1 cellular context compared by ENCODE assay signal in the genomic region with DNA sequence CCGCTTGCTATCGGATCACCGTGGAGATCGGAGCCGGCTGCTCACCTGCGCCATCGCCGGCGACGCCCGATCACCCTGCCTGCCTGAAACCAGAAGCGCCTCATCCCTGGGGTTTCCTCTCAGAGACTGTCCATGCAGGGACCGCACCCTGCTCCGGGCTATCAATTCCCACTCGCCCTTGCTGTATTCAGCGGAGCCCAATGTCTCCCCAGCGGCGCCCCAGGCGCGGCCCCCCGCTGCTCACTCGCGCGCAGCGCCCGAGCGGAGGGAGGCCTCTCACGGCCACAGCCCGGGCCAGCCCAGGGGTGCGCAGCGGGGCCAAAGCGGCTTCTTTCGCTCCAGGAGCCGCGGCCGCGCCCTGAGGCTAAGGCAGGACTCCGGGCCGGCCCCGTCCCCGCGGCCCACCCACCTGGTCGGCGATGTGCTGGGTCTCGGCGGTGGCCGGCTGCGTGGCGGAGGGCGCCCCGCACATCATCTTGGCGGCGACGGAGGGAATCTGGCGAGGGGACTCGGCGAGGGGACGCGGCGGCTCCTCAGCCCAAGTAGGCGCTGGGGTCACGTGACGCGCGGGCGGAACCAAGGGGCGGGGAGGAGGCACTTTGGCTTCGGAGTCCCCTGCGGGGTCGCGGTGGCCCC.
TF ChIP-seq lines count a peak whose summit lies in the region.

A gene with protein sequence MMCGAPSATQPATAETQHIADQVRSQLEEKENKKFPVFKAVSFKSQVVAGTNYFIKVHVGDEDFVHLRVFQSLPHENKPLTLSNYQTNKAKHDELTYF (minus strand): TSS at position 514 of the 636 bp plus-strand sequence. CDS start 39 bp downstream, at position 475.

TF ChIP-seq in K562, 482 proteins besides CTCF, POLR2A, EP300 and RAD21 (continued from another document and continues in another):
- no peak for TF ChIP-seq ZNF384 (IDR thresholded peaks at IDR 0.05; ENCODE audit: low read depth, low read length)
- TF ChIP-seq SMC3 (conservative IDR thresholded peaks at IDR 0.05; ENCODE audit: insufficient read depth, low read depth, low read length), result no peak
- peak; percentile 60 for TF ChIP-seq TAF1 (IDR thresholded peaks at IDR 0.05; ENCODE audit: control insufficient read depth, extremely low read depth, insufficient read depth, low read length, severe bottlenecking)
- TF ChIP-seq MYBL2 (IDR thresholded peaks at IDR 0.05; ENCODE audit: low read depth), result no peak
- TF ChIP-seq MYBL2 (CRISPR knock-in tag; IDR thresholded peaks at IDR 0.05; ENCODE audit: borderline replicate concordance), result no peak
- TF ChIP-seq COPS2 (conservative IDR thresholded peaks at IDR 0.05), result no peak
- peak; percentile 79 for TF ChIP-seq SAP30 (IDR thresholded peaks at IDR 0.05; ENCODE audit: borderline replicate concordance, insufficient read depth, low read depth, low read length, poor library complexity, severe bottlenecking)
- TF ChIP-seq KLF1 (tag; IDR thresholded peaks at IDR 0.05), result 0 out of 2 replicates have a peak, but pooled peaks have one; percentile 58
- TF ChIP-seq, protein P1, sequence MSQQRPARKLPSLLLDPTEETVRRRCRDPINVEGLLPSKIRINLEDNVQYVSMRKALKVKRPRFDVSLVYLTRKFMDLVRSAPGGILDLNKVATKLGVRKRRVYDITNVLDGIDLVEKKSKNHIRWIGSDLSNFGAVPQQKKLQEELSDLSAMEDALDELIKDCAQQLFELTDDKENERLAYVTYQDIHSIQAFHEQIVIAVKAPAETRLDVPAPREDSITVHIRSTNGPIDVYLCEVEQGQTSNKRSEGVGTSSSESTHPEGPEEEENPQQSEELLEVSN (IDR thresholded peaks at IDR 0.05; ENCODE audit: borderline replicate concordance in 1 of 2, extremely low read depth in 1 of 2, insufficient read depth in 1 of 2, insufficient read length in 1 of 2, low read depth in 1 of 2, low read length in 1 of 2, poor library complexity in 1 of 2, severe bottlenecking in 1 of 2), result peak; percentile 11 to 49
- no peak for TF ChIP-seq OTX1 (CRISPR knock-in tag; IDR thresholded peaks at IDR 0.05)
- TF ChIP-seq SIX5 (IDR thresholded peaks at IDR 0.05; ENCODE audit: borderline replicate concordance in 1 of 2, insufficient read depth in 1 of 2, low read depth in 1 of 2, low read length in 2 of 2), result no peak
- no peak for TF ChIP-seq CREBBP (IDR thresholded peaks at IDR 0.05; ENCODE audit: low read depth, low read length)
- TF ChIP-seq HEY1 (CRISPR knock-in tag; IDR thresholded peaks at IDR 0.05; ENCODE audit: borderline replicate concordance), result no peak
- peak in 1 of 3 experiments; percentile 6 for TF ChIP-seq YY1 (IDR thresholded peaks at IDR 0.05; ENCODE audit: borderline replicate concordance in 1 of 3, control insufficient read depth in 1 of 3, extremely low read depth in 1 of 3, insufficient read depth in 3 of 3, insufficient read length in 1 of 3, insufficient replicate concordance in 2 of 3, low read depth in 1 of 3, low read length in 2 of 3)
- TF ChIP-seq, protein P2, sequence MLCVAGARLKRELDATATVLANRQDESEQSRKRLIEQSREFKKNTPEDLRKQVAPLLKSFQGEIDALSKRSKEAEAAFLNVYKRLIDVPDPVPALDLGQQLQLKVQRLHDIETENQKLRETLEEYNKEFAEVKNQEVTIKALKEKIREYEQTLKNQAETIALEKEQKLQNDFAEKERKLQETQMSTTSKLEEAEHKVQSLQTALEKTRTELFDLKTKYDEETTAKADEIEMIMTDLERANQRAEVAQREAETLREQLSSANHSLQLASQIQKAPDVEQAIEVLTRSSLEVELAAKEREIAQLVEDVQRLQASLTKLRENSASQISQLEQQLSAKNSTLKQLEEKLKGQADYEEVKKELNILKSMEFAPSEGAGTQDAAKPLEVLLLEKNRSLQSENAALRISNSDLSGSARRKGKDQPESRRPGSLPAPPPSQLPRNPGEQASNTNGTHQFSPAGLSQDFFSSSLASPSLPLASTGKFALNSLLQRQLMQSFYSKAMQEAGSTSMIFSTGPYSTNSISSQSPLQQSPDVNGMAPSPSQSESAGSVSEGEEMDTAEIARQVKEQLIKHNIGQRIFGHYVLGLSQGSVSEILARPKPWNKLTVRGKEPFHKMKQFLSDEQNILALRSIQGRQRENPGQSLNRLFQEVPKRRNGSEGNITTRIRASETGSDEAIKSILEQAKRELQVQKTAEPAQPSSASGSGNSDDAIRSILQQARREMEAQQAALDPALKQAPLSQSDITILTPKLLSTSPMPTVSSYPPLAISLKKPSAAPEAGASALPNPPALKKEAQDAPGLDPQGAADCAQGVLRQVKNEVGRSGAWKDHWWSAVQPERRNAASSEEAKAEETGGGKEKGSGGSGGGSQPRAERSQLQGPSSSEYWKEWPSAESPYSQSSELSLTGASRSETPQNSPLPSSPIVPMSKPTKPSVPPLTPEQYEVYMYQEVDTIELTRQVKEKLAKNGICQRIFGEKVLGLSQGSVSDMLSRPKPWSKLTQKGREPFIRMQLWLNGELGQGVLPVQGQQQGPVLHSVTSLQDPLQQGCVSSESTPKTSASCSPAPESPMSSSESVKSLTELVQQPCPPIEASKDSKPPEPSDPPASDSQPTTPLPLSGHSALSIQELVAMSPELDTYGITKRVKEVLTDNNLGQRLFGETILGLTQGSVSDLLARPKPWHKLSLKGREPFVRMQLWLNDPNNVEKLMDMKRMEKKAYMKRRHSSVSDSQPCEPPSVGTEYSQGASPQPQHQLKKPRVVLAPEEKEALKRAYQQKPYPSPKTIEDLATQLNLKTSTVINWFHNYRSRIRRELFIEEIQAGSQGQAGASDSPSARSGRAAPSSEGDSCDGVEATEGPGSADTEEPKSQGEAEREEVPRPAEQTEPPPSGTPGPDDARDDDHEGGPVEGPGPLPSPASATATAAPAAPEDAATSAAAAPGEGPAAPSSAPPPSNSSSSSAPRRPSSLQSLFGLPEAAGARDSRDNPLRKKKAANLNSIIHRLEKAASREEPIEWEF (CRISPR knock-in tag; IDR thresholded peaks at IDR 0.05), result no peak
- TF ChIP-seq, protein P3, sequence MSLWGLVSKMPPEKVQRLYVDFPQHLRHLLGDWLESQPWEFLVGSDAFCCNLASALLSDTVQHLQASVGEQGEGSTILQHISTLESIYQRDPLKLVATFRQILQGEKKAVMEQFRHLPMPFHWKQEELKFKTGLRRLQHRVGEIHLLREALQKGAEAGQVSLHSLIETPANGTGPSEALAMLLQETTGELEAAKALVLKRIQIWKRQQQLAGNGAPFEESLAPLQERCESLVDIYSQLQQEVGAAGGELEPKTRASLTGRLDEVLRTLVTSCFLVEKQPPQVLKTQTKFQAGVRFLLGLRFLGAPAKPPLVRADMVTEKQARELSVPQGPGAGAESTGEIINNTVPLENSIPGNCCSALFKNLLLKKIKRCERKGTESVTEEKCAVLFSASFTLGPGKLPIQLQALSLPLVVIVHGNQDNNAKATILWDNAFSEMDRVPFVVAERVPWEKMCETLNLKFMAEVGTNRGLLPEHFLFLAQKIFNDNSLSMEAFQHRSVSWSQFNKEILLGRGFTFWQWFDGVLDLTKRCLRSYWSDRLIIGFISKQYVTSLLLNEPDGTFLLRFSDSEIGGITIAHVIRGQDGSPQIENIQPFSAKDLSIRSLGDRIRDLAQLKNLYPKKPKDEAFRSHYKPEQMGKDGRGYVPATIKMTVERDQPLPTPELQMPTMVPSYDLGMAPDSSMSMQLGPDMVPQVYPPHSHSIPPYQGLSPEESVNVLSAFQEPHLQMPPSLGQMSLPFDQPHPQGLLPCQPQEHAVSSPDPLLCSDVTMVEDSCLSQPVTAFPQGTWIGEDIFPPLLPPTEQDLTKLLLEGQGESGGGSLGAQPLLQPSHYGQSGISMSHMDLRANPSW (CRISPR knock-in tag; IDR thresholded peaks at IDR 0.05), result no peak
- TF ChIP-seq CCNT2 (IDR thresholded peaks at IDR 0.05; ENCODE audit: borderline replicate concordance, extremely low read depth, insufficient read length, low read depth, low read length), result peak; percentile 68
- TF ChIP-seq, protein P4, sequence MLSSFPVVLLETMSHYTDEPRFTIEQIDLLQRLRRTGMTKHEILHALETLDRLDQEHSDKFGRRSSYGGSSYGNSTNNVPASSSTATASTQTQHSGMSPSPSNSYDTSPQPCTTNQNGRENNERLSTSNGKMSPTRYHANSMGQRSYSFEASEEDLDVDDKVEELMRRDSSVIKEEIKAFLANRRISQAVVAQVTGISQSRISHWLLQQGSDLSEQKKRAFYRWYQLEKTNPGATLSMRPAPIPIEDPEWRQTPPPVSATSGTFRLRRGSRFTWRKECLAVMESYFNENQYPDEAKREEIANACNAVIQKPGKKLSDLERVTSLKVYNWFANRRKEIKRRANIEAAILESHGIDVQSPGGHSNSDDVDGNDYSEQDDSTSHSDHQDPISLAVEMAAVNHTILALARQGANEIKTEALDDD (IDR thresholded peaks at IDR 0.05), result no peak
- no peak for TF ChIP-seq KLF6 (CRISPR knock-in tag; IDR thresholded peaks at IDR 0.05; ENCODE audit: borderline replicate concordance)
- TF ChIP-seq U2AF1 (optimal IDR thresholded peaks at IDR 0.05; ENCODE audit: low read depth, low read length), result peak; percentile 95
- TF ChIP-seq, protein P5, sequence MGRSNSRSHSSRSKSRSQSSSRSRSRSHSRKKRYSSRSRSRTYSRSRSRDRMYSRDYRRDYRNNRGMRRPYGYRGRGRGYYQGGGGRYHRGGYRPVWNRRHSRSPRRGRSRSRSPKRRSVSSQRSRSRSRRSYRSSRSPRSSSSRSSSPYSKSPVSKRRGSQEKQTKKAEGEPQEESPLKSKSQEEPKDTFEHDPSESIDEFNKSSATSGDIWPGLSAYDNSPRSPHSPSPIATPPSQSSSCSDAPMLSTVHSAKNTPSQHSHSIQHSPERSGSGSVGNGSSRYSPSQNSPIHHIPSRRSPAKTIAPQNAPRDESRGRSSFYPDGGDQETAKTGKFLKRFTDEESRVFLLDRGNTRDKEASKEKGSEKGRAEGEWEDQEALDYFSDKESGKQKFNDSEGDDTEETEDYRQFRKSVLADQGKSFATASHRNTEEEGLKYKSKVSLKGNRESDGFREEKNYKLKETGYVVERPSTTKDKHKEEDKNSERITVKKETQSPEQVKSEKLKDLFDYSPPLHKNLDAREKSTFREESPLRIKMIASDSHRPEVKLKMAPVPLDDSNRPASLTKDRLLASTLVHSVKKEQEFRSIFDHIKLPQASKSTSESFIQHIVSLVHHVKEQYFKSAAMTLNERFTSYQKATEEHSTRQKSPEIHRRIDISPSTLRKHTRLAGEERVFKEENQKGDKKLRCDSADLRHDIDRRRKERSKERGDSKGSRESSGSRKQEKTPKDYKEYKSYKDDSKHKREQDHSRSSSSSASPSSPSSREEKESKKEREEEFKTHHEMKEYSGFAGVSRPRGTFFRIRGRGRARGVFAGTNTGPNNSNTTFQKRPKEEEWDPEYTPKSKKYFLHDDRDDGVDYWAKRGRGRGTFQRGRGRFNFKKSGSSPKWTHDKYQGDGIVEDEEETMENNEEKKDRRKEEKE (IDR thresholded peaks at IDR 0.05; ENCODE audit: borderline replicate concordance in 1 of 2, control insufficient read depth in 1 of 2, low read depth in 2 of 2, low read length in 1 of 2), result no peak
- TF ChIP-seq MIER1 (IDR thresholded peaks at IDR 0.05; ENCODE audit: low read depth), result no peak
- TF ChIP-seq GABPB1 (CRISPR knock-in tag; IDR thresholded peaks at IDR 0.05), result 0 out of 2 replicates have a peak, but pooled peaks have one; percentile 61
- TF ChIP-seq CTBP1 (IDR thresholded peaks at IDR 0.05; ENCODE audit: borderline replicate concordance), result peak; percentile 90
- TF ChIP-seq ZNF24 (IDR thresholded peaks at IDR 0.05), result no peak
- no peak for TF ChIP-seq CEBPB (tag; IDR thresholded peaks at IDR 0.05)
- TF ChIP-seq FOXJ3 (CRISPR knock-in tag; IDR thresholded peaks at IDR 0.05), result no peak
- TF ChIP-seq CBX8 (IDR thresholded peaks at IDR 0.05; ENCODE audit: borderline replicate concordance, extremely low read depth, low read depth, low read length, poor library complexity, severe bottlenecking), result no peak
- no peak for TF ChIP-seq HDAC2 (IDR thresholded peaks at IDR 0.05)
- no peak for TF ChIP-seq ZNF707 (CRISPR knock-in tag; conservative IDR thresholded peaks at IDR 0.05)
- TF ChIP-seq RBM14 (IDR thresholded peaks at IDR 0.05; ENCODE audit: borderline replicate concordance, insufficient read depth, low read depth, low read length), result 0 out of 2 replicates have a peak, but pooled peaks have one; percentile 81
- TF ChIP-seq NUFIP1 (IDR thresholded peaks at IDR 0.05; ENCODE audit: partially characterized antibody), result no peak
- peak; percentile 23 for TF ChIP-seq HMGN3 (IDR thresholded peaks at IDR 0.05; ENCODE audit: borderline replicate concordance, extremely low read depth, insufficient read length, low read depth, low read length)
- TF ChIP-seq, protein P6, sequence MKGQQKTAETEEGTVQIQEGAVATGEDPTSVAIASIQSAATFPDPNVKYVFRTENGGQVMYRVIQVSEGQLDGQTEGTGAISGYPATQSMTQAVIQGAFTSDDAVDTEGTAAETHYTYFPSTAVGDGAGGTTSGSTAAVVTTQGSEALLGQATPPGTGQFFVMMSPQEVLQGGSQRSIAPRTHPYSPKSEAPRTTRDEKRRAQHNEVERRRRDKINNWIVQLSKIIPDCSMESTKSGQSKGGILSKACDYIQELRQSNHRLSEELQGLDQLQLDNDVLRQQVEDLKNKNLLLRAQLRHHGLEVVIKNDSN (CRISPR knock-in tag; IDR thresholded peaks at IDR 0.05), result peak; percentile 96
- TF ChIP-seq, protein P7, sequence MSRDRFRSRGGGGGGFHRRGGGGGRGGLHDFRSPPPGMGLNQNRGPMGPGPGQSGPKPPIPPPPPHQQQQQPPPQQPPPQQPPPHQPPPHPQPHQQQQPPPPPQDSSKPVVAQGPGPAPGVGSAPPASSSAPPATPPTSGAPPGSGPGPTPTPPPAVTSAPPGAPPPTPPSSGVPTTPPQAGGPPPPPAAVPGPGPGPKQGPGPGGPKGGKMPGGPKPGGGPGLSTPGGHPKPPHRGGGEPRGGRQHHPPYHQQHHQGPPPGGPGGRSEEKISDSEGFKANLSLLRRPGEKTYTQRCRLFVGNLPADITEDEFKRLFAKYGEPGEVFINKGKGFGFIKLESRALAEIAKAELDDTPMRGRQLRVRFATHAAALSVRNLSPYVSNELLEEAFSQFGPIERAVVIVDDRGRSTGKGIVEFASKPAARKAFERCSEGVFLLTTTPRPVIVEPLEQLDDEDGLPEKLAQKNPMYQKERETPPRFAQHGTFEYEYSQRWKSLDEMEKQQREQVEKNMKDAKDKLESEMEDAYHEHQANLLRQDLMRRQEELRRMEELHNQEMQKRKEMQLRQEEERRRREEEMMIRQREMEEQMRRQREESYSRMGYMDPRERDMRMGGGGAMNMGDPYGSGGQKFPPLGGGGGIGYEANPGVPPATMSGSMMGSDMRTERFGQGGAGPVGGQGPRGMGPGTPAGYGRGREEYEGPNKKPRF (IDR thresholded peaks at IDR 0.05; ENCODE audit: low read depth, low read length), result no peak
- TF ChIP-seq ZNF436 (CRISPR knock-in tag; IDR thresholded peaks at IDR 0.05), result no peak
- TF ChIP-seq TEAD2 (tag; IDR thresholded peaks at IDR 0.05), result no peak
